ENCODE assay signal across 16 cellular contexts in the genomic region with DNA sequence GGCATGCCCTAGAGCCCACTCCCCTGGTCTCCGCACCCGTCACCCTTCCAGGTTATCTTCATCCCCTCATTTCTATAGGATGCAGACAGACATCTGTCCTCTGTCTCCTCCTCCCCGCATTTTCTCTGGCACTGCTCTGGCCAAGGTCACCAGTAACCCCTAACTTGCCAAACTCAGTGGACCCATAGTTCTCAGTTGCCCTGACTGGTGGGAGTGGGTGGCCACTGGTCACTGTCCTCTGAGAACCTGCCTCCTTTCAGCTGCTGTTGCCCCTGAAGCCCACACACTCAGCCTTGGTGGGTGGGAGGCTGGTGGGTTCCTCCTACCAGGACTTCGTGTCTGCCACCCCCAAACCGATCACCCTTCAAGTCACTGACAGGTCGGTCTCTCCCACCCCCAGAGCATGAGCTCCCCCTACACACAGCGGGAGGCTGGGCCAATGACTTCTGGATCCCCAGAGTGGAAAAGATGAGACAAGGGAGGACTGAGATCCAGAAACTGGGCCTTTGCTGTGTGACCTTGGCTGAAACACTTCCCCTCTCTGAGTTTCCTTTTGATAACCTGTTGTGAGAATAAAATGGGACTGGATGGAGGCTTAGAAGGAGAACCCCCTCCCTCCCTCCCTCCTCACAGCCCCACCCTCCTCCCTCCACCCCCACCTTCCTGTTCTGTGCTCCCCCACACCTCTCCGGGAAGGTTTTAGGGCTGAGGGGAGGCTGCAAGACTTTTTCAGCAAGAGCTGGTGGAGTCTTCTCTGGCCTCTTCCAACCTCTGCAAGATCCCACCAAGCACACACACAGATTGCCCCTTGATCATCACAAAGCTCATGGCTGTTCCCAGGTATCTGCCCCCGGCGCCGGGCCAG. TPM values are rescaled to one million over a fixed set of nuclear protein-coding genes. Genes with fewer than 3 reads are reported as not detected.
DNase-seq lines count a peak whose midpoint lies in the region; ATAC-seq and TF ChIP-seq lines count a peak whose summit lies in the region.
"Had no signal": no experiment of that assay in that cellular context is flagged by ENCODE, and none has a peak within 500 bp of the region (broad histone marks: within the 10 kb centered on the region; RNA-seq: fewer than 3 reads in every experiment).

No MANE protein-coding gene starts in this region.

- TF ChIP-seq CTCF in natural killer cell (IDR thresholded peaks at IDR 0.05) (no peak), transverse colon (IDR thresholded peaks at IDR 0.05) (no peak), MM.1S (IDR thresholded peaks at IDR 0.05; ENCODE audit: low read length) (no peak), gastrocnemius medialis (IDR thresholded peaks at IDR 0.05 in 4 of 5, conservative IDR thresholded peaks at IDR 0.05 in 1 of 5) (no peak)

- H2AFZ ChIP-seq in MM.1S (ENCODE audit: low read length) = no peak overlapping the region
- H2AFZ ChIP-seq: hepatocyte had no signal

- no peak overlapping the region for H3K4me2 ChIP-seq in MM.1S (ENCODE audit: low read depth, low read length)
- H3K4me2 ChIP-seq: hepatocyte had no signal

- TF ChIP-seq POLR2A in transverse colon (IDR thresholded peaks at IDR 0.05) (no peak), gastrocnemius medialis (IDR thresholded peaks at IDR 0.05) (no peak)

- TF ChIP-seq EP300 in transverse colon (IDR thresholded peaks at IDR 0.05; ENCODE audit: low read depth) = no peak

- peaks cover 5% of the 10 kb centered on the region for H3K36me3 Mint-ChIP-seq in activated naive CD4-positive, alpha-beta T cell treated with anti-CD3 and anti-CD28 coated beads for 36 hours (ENCODE audit: low read depth)
- peaks cover 0 to 19% of the 10 kb centered on the region in 2 donors for H3K36me3 Mint-ChIP-seq in activated naive CD4-positive, alpha-beta T cell treated with anti-CD3 and anti-CD28 coated beads, Interleukin-2, amount 50 U/mL, for 72 hours
- no peaks in the 10 kb centered on the region for H3K36me3 Mint-ChIP-seq in activated naive CD8-positive, alpha-beta T cell
- H3K36me3 Mint-ChIP-seq in natural killer cell = no peaks in the 10 kb centered on the region

- no peaks in the 10 kb centered on the region for H3K36me3 ChIP-seq in transverse colon
- no peaks in the 10 kb centered on the region for H3K36me3 ChIP-seq in MM.1S (replicated peaks; ENCODE audit: insufficient read depth, low read length)
- H3K36me3 ChIP-seq in gastrocnemius medialis = no peaks in the 10 kb centered on the region
- H3K36me3 ChIP-seq: upper lobe of right lung had no signal

- CTCF ChIA-PET in activated naive CD4-positive, alpha-beta T cell treated with anti-CD3 and anti-CD28 coated beads for 36 hours (lab: Charles Lee) = interaction anchor here (1.1 to 2.9 kb wide), 5 partner anchors 19 to 165 kb away, joined by 4 to 10 read pairs (median 6); no protein-coding TSS in a partner anchor

- H3K27me3 Mint-ChIP-seq in activated naive CD4-positive, alpha-beta T cell treated with anti-CD3 and anti-CD28 coated beads for 36 hours (ENCODE audit: low read depth) = peaks cover 2% of the 10 kb centered on the region
- H3K27me3 Mint-ChIP-seq in activated naive CD8-positive, alpha-beta T cell = no peaks in the 10 kb centered on the region
- peaks cover 0 to 16% of the 10 kb centered on the region in 2 donors for H3K27me3 Mint-ChIP-seq in natural killer cell (ENCODE audit: low read depth in 2 of 2)

- H3K79me2 ChIP-seq in MM.1S (ENCODE audit: low read length) = no peaks in the 10 kb centered on the region

- H3K9me3 ChIP-seq in transverse colon (no peaks in the 10 kb centered on the region), MM.1S (replicated peaks; ENCODE audit: insufficient read depth, low read length) (no peaks in the 10 kb centered on the region), gastrocnemius medialis (no peaks in the 10 kb centered on the region)
- H3K9me3 ChIP-seq: neutrophil, upper lobe of right lung had no signal

- no peaks in the 10 kb centered on the region for H3K9me3 Mint-ChIP-seq in activated naive CD4-positive, alpha-beta T cell treated with anti-CD3 and anti-CD28 coated beads for 36 hours
- H3K9me3 Mint-ChIP-seq in activated naive CD4-positive, alpha-beta T cell treated with anti-CD3 and anti-CD28 coated beads, Interleukin-2, amount 50 U/mL, for 72 hours = no peaks in the 10 kb centered on the region
- no peaks in the 10 kb centered on the region for H3K9me3 Mint-ChIP-seq in activated naive CD8-positive, alpha-beta T cell (ENCODE audit: low read depth)
- H3K9me3 Mint-ChIP-seq in natural killer cell = no peaks in the 10 kb centered on the region

- no peaks in the 10 kb centered on the region for H3K9me2 ChIP-seq in MM.1S (replicated peaks; ENCODE audit: insufficient read depth, low read length)

- H3F3A ChIP-seq in MM.1S (ENCODE audit: insufficient read depth, low read length) = no peaks in the 10 kb centered on the region

- 60 to 65% methylated on average over 4 to 11 of the region's 11 CpGs for WGBS in transverse colon (ENCODE audit: low coverage in 1 of 2), 2 donors

- peaks cover 14% of the 10 kb centered on the region for H3K27me3 ChIP-seq in transverse colon
- H3K27me3 ChIP-seq in MM.1S (replicated peaks; ENCODE audit: insufficient read depth, low read length) = peaks cover 32% of the 10 kb centered on the region
- peaks cover 0 to 4% (median 0%) of the 10 kb centered on the region in 3 donors for H3K27me3 ChIP-seq in gastrocnemius medialis
- H3K27me3 ChIP-seq: hepatocyte, upper lobe of right lung had no signal

- no peak overlapping the region for H3K9ac ChIP-seq in MM.1S (ENCODE audit: low read length)

- peaks cover 60% of the 10 kb centered on the region for H3K4me1 Mint-ChIP-seq in activated naive CD4-positive, alpha-beta T cell treated with anti-CD3 and anti-CD28 coated beads for 36 hours (ENCODE audit: low read depth)
- H3K4me1 Mint-ChIP-seq in activated naive CD8-positive, alpha-beta T cell (ENCODE audit: low read depth) = peaks cover 64% of the 10 kb centered on the region
- peaks cover 17 to 61% of the 10 kb centered on the region in 2 donors for H3K4me1 Mint-ChIP-seq in natural killer cell

- peaks cover 28 to 47% (median 35%) of the 10 kb centered on the region in 4 donors for H3K4me1 ChIP-seq in transverse colon
- H3K4me1 ChIP-seq in MM.1S (ENCODE audit: low read length) = no peaks in the 10 kb centered on the region
- peaks cover 42% of the 10 kb centered on the region in 2 donors for H3K4me1 ChIP-seq in gastrocnemius medialis

- H3K27ac Mint-ChIP-seq in activated naive CD4-positive, alpha-beta T cell treated with anti-CD3 and anti-CD28 coated beads for 36 hours = peak overlapping the region; percentile 60
- H3K27ac Mint-ChIP-seq in activated naive CD4-positive, alpha-beta T cell treated with anti-CD3 and anti-CD28 coated beads, Interleukin-2, amount 50 U/mL, for 72 hours = peak overlapping the region in 1 of 2 donors; percentile 4
- peak overlapping the region; percentile 76 for H3K27ac Mint-ChIP-seq in activated naive CD8-positive, alpha-beta T cell
- peak overlapping the region in 1 of 2 donors; percentile 48 for H3K27ac Mint-ChIP-seq in natural killer cell

- no peaks in the 10 kb centered on the region for H4K20me1 ChIP-seq in MM.1S (ENCODE audit: insufficient read depth, low read length)

- intact Hi-C loops in activated naive CD4-positive, alpha-beta T cell treated with anti-CD3 and anti-CD28 coated beads for 36 hours (cut with micrococcal nuclease) = no loop called here
- intact Hi-C loops in natural killer cell (cut with micrococcal nuclease) (no loop called here), transverse colon (cut with DNase I; ENCODE audit: low total_unique reads) (no loop called here), gastrocnemius medialis (cut with DNase I; ENCODE audit: low total_unique reads) (no loop called here)

- DNase-seq in activated naive CD4-positive, alpha-beta T cell treated with anti-CD3 and anti-CD28 coated beads for 36 hours = no peak
- DNase-seq in activated naive CD4-positive, alpha-beta T cell treated with anti-CD3 and anti-CD28 coated beads, Interleukin-2, amount 50 U/mL, for 72 hours (ENCODE audit: low spot score in 2 of 2) = no peak
- no peak for DNase-seq in natural killer cell
- DNase-seq in transverse colon = no peak
- no peak for DNase-seq in NCI-H1417 treated with DMSO at 0.1 percent for 48 hours (lab: John Stamatoyannopoulos, UW)
- no peak for DNase-seq in MM.1S
- DNase-seq in gastrocnemius medialis = no peak
- DNase-seq: activated CD4-positive, alpha-beta T cell treated with anti-CD3 and anti-CD28 coated beads for 48 hours; activated gamma-delta T cell treated with Interleukin-2 at 50 U/mL for 16 hours; cerebellar nuclear complex; left ventricle myocardium superior; NCI-H1105 treated with DMSO at 0.1 percent for 48 hours had no signal

- in situ Hi-C loops in transverse colon (cut with MboI; ENCODE audit: low pct_ligation_motif_present in 1 of 4, low pct_unique_long_range_greater_than_20kb in 1 of 4, low sequenced_read_pairs in 3 of 4) (no loop called here), gastrocnemius medialis (cut with MboI; ENCODE audit: low sequenced_read_pairs in 4 of 4) (no loop called here)

- H3K27ac ChIP-seq in transverse colon (peak overlapping the region in 3 of 4 donors; percentile 26 to 91 (median 82)), MM.1S (ENCODE audit: low read length) (no peak overlapping the region), gastrocnemius medialis (no peak overlapping the region)
- H3K27ac ChIP-seq: hepatocyte, neutrophil, upper lobe of right lung had no signal

- no peak overlapping the region for H3K4me3 Mint-ChIP-seq in activated naive CD4-positive, alpha-beta T cell treated with anti-CD3 and anti-CD28 coated beads for 36 hours
- peak overlapping the region; percentile 69 for H3K4me3 Mint-ChIP-seq in activated naive CD8-positive, alpha-beta T cell
- peak overlapping the region; percentile 63 for H3K4me3 Mint-ChIP-seq in natural killer cell

- H3K4me3 ChIP-seq in transverse colon (no peak overlapping the region), MM.1S (ENCODE audit: low read length) (no peak overlapping the region), gastrocnemius medialis (no peak overlapping the region)
- H3K4me3 ChIP-seq: hepatocyte, upper lobe of right lung had no signal

- no peak for ATAC-seq in activated naive CD4-positive, alpha-beta T cell treated with anti-CD3 and anti-CD28 coated beads, Interleukin-2, amount 50 U/mL, for 72 hours
- ATAC-seq in natural killer cell (no peak), gastrocnemius medialis (no peak)
- ATAC-seq: left ventricle myocardium superior had no signal

RNA-seq across cellular contexts. Expression of a gene that starts 2.4 kb away (rescaled TPM):
- total RNA-seq in activated naive CD4-positive, alpha-beta T cell treated with anti-CD3 and anti-CD28 coated beads for 36 hours = 10 to 100 TPM; 20.8 to 22.4 TPM
- total RNA-seq in activated naive CD4-positive, alpha-beta T cell treated with anti-CD3 and anti-CD28 coated beads, Interleukin-2, amount 50 U/mL, for 72 hours = 10 to 100 TPM in 1 of 2 donors, 1 to 10 TPM in 1; 5.5 to 20.2 TPM
- total RNA-seq in natural killer cell (10 to 100 TPM; 13.7 to 25.2 (median 15.0) TPM), transverse colon (100 to 1,000 TPM in 1 of 4 donors, 10 to 100 TPM in 3; 10.1 to 201 (median 17.4) TPM), gastrocnemius medialis (10 to 100 TPM; 16.3 to 27.5 (median 23.2) TPM)

RNA-seq across cellular contexts. Expression of a gene that starts 21.6 kb away (rescaled TPM):
- 10 to 100 TPM; 41.2 to 42.2 TPM for total RNA-seq in activated naive CD4-positive, alpha-beta T cell treated with anti-CD3 and anti-CD28 coated beads for 36 hours
- total RNA-seq in activated naive CD4-positive, alpha-beta T cell treated with anti-CD3 and anti-CD28 coated beads, Interleukin-2, amount 50 U/mL, for 72 hours = 10 to 100 TPM; 44.6 to 47.5 TPM
- total RNA-seq in natural killer cell = 10 to 100 TPM in 2 of 3 donors, 1 to 10 TPM in 1; 9.7 to 58.7 (median 14.7) TPM
- 100 to 1,000 TPM in 1 of 4 donors, 10 to 100 TPM in 3; 52.6 to 256 (median 78.6) TPM for total RNA-seq in transverse colon
- 100 to 1,000 TPM; 132 to 244 (median 220) TPM for total RNA-seq in gastrocnemius medialis

RNA-seq across cellular contexts. Expression of a gene that starts 29.2 kb away (rescaled TPM):
- total RNA-seq in activated naive CD4-positive, alpha-beta T cell treated with anti-CD3 and anti-CD28 coated beads for 36 hours = 1 to 10 TPM; 7.4 to 8.2 TPM
- total RNA-seq in activated naive CD4-positive, alpha-beta T cell treated with anti-CD3 and anti-CD28 coated beads, Interleukin-2, amount 50 U/mL, for 72 hours = 10 to 100 TPM in 1 of 2 donors, 1 to 10 TPM in 1; 4.1 to 11.4 TPM
- total RNA-seq in natural killer cell (10 to 100 TPM; 21.6 to 27.9 (median 23.3) TPM), transverse colon (1 to 10 TPM in 3 of 4 donors, not detected in 1; 2.1 to 5.0 (median 2.5) TPM), gastrocnemius medialis (1 to 10 TPM in 2 of 4 donors, under 1 TPM in 1, not detected in 1; 0.63 to 2.0 (median 1.4) TPM)

RNA-seq across cellular contexts. Expression of a gene that starts 33.8 kb away (rescaled TPM):
- total RNA-seq in activated naive CD4-positive, alpha-beta T cell treated with anti-CD3 and anti-CD28 coated beads for 36 hours = 1 to 10 TPM in 1 of 2 experiments, under 1 TPM in 1; 0.37 to 1.3 TPM
- 10 to 100 TPM in 1 of 2 donors, 1 to 10 TPM in 1; 1.8 to 14.9 TPM for total RNA-seq in activated naive CD4-positive, alpha-beta T cell treated with anti-CD3 and anti-CD28 coated beads, Interleukin-2, amount 50 U/mL, for 72 hours
- total RNA-seq in natural killer cell (10 to 100 TPM in 1 of 3 donors, 1 to 10 TPM in 2; 3.5 to 19.8 (median 9.1) TPM), transverse colon (10 to 100 TPM in 2 of 4 donors, 1 to 10 TPM in 1, under 1 TPM in 1; 0.60 to 17.2 (median 7.8) TPM), gastrocnemius medialis (1 to 10 TPM; 2.1 to 5.1 (median 2.9) TPM)

RNA-seq across cellular contexts. Expression of a gene that starts 41.0 kb away (rescaled TPM):
- 100 to 1,000 TPM; 142 to 147 TPM for total RNA-seq in activated naive CD4-positive, alpha-beta T cell treated with anti-CD3 and anti-CD28 coated beads for 36 hours
- total RNA-seq in activated naive CD4-positive, alpha-beta T cell treated with anti-CD3 and anti-CD28 coated beads, Interleukin-2, amount 50 U/mL, for 72 hours = 100 to 1,000 TPM in 1 of 2 donors, 10 to 100 TPM in 1; 70.1 to 230 TPM
- 100 to 1,000 TPM in 1 of 3 donors, 10 to 100 TPM in 2; 66.6 to 106 (median 78.3) TPM for total RNA-seq in natural killer cell
- 100 to 1,000 TPM in 2 of 4 donors, 10 to 100 TPM in 2; 96.5 to 170 (median 130) TPM for total RNA-seq in transverse colon
- total RNA-seq in gastrocnemius medialis = 100 to 1,000 TPM in 1 of 4 donors, 10 to 100 TPM in 3; 47.1 to 105 (median 62.3) TPM

Comparison
In these comparisons a context has a peak if more than half of its experiments do, and no peak if none do; other contexts are left out.
1. H3K27ac ChIP-seq: peak in transverse colon (3 of 4); none in MM.1S (single experiment) and gastrocnemius medialis (0 of 4).